ENCODE assay signal across 24 cellular contexts in genomic region chr18:14959550-14959949, GRCh38.
DNase-seq lines count a peak whose midpoint lies in the region; ATAC-seq and TF ChIP-seq lines count a peak whose summit lies in the region.
"Had no signal": no experiment of that assay in that cellular context is flagged by ENCODE, and none has a peak within 500 bp of the region (broad histone marks: within the 10 kb centered on the region; RNA-seq: fewer than 3 reads in every experiment).

No MANE protein-coding gene starts in this region.

- ATAC-seq in heart left ventricle: no peak
- ATAC-seq: A549, GM12878, HCT116 had no signal

- H4K8ac ChIP-seq in H9 (replicated peaks; ENCODE audit: insufficient read length, low read depth, low read length): no peak overlapping the region

- no peak for DNase-seq in activated naive CD8-positive, alpha-beta T cell treated with anti-CD3 and anti-CD28 coated beads for 36 hours
- DNase-seq in right atrium auricular region (ENCODE audit: low spot score): peak; percentile 13
- no peak for DNase-seq in heart left ventricle
- peak; percentile 62 for DNase-seq in osteocyte (ENCODE audit: extremely low spot score, unreplicated experiment)
- no peak for DNase-seq in SKM-1 treated with dmso at 0.1 percent for 144 hours (lab: John Stamatoyannopoulos, UW; ENCODE audit: unreplicated experiment)
- DNase-seq in H9: no peak
- DNase-seq: 8988T; ACHN; AML-193; BE2C; CD4-positive, alpha-beta T cell; CD8-positive, alpha-beta memory T cell; DMS 273 treated with DMSO at 0.1 percent for 48 hours; DMS79; EL; GDM1; GM23248; H7 had no signal

- H2BK5ac ChIP-seq in H9 (ENCODE audit: insufficient read length, low read length): no peak overlapping the region

- H3K79me2 ChIP-seq in H9 (ENCODE audit: insufficient read depth, low read length): no peaks in the 10 kb centered on the region

- no peaks in the 10 kb centered on the region for H4K20me1 ChIP-seq in H9 (ENCODE audit: control insufficient read depth, insufficient read depth, insufficient read length)
- H4K20me1 ChIP-seq: BLaER1 treated with 17β-estradiol and CSF1 and Interleukin-3, amounts not matched to agents 10 nM and 100 nM had no signal

- peaks cover under 1 to 14% of the 10 kb centered on the region in 2 donors for H3K9me3 ChIP-seq in right atrium auricular region
- peaks cover 0 to 16% (median 7%) of the 10 kb centered on the region in 12 donors for H3K9me3 ChIP-seq in heart left ventricle
- H3K9me3 ChIP-seq in H9 (ENCODE audit: control insufficient read depth, low read depth, low read length): peaks cover 57% of the 10 kb centered on the region
- H3K9me3 ChIP-seq: A549, BE2C had no signal

- intact Hi-C loops in heart left ventricle (cut with DNase I): no loop called here

- no peaks in the 10 kb centered on the region for H3K4me1 ChIP-seq in right atrium auricular region
- no peaks in the 10 kb centered on the region for H3K4me1 ChIP-seq in heart left ventricle
- no peaks in the 10 kb centered on the region for H3K4me1 ChIP-seq in H9 (ENCODE audit: insufficient read depth, low read length)
- H3K4me1 ChIP-seq: A549; BE2C; BLaER1 treated with 17β-estradiol and CSF1 and Interleukin-3, amounts not matched to agents 10 nM and 100 nM had no signal

- no peak for TF ChIP-seq CTCF in right atrium auricular region (IDR thresholded peaks at IDR 0.05)
- TF ChIP-seq CTCF in heart left ventricle (IDR thresholded peaks at IDR 0.05): no peak
- no peak for TF ChIP-seq CTCF in osteocyte (IDR thresholded peaks at IDR 0.05)
- no peak for TF ChIP-seq CTCF in H9 (conservative IDR thresholded peaks at IDR 0.05)

- H3K18ac ChIP-seq in H9 (ENCODE audit: insufficient read length, low read depth, low read length): no peak overlapping the region

- H4K5ac ChIP-seq in H9 (ENCODE audit: insufficient read length, low read depth, low read length): no peak overlapping the region

- H3K27ac ChIP-seq in right atrium auricular region: no peak overlapping the region
- H3K27ac ChIP-seq in heart left ventricle: no peak overlapping the region
- H3K27ac ChIP-seq in H9 (ENCODE audit: insufficient read length, low read depth, low read length): no peak overlapping the region
- H3K27ac ChIP-seq: A549; BLaER1 treated with 17β-estradiol and CSF1 and Interleukin-3, amounts not matched to agents 10 nM and 100 nM; GM23248 had no signal

- H3K9me3 Mint-ChIP-seq in activated naive CD8-positive, alpha-beta T cell (ENCODE audit: low read depth): peaks cover 6% of the 10 kb centered on the region
- peaks cover 6% of the 10 kb centered on the region for H3K9me3 Mint-ChIP-seq in activated naive CD8-positive, alpha-beta T cell treated with anti-CD3 and anti-CD28 coated beads for 36 hours
- H3K9me3 Mint-ChIP-seq in osteocyte (ENCODE audit: unreplicated experiment) (peaks cover 60% of the 10 kb centered on the region), H9 (peaks cover 3 to 72% of the 10 kb centered on the region in 2 experiments)

- H2BK120ac ChIP-seq in H9 (ENCODE audit: low read depth, low read length, poor library complexity, severe bottlenecking): no peak overlapping the region

- H2BK20ac ChIP-seq in H9 (ENCODE audit: low read depth, low read length, poor library complexity, severe bottlenecking): no peak overlapping the region

- H3K4me3 ChIP-seq in right atrium auricular region (no peak overlapping the region), heart left ventricle (no peak overlapping the region)
- H3K4me3 ChIP-seq: A549; BLaER1 treated with 17β-estradiol and CSF1 and Interleukin-3, amounts not matched to agents 10 nM and 100 nM; GM12878; GM23248 had no signal

- no peak overlapping the region for H2AK5ac ChIP-seq in H9 (ENCODE audit: insufficient read length, low read length)

- peak overlapping the region; percentile 1 for H3K27ac Mint-ChIP-seq in activated naive CD8-positive, alpha-beta T cell
- H3K27ac Mint-ChIP-seq in activated naive CD8-positive, alpha-beta T cell treated with anti-CD3 and anti-CD28 coated beads for 36 hours: no peak overlapping the region
- H3K27ac Mint-ChIP-seq in osteocyte (ENCODE audit: unreplicated experiment) (no peak overlapping the region), H9 (no peak overlapping the region)
- H3K27ac Mint-ChIP-seq: CD14-positive monocyte; CD4-positive, alpha-beta T cell; CD8-positive, alpha-beta memory T cell had no signal

- H3K36me3 Mint-ChIP-seq in activated naive CD8-positive, alpha-beta T cell: no peaks in the 10 kb centered on the region
- H3K36me3 Mint-ChIP-seq in activated naive CD8-positive, alpha-beta T cell treated with anti-CD3 and anti-CD28 coated beads for 36 hours: no peaks in the 10 kb centered on the region
- H3K36me3 Mint-ChIP-seq in osteocyte (ENCODE audit: unreplicated experiment) (no peaks in the 10 kb centered on the region), H9 (ENCODE audit: insufficient read depth in 1 of 3, low read depth in 3 of 3) (peaks cover 0 to 25% (median 12%) of the 10 kb centered on the region in 3 experiments; a peak in 5 of 7 replicates)
- H3K36me3 Mint-ChIP-seq: CD14-positive monocyte; CD8-positive, alpha-beta memory T cell had no signal

- H4K91ac ChIP-seq in H9 (ENCODE audit: insufficient read length, low read depth, low read length): no peak overlapping the region

- no peaks in the 10 kb centered on the region for H3K36me3 ChIP-seq in right atrium auricular region
- H3K36me3 ChIP-seq in heart left ventricle: no peaks in the 10 kb centered on the region
- H3K36me3 ChIP-seq: BE2C; BLaER1 treated with 17β-estradiol and CSF1 and Interleukin-3, amounts not matched to agents 10 nM and 100 nM had no signal

- H3T11ph ChIP-seq in H9 (ENCODE audit: low read length): no peak overlapping the region

- no peaks in the 10 kb centered on the region for H3K4me1 Mint-ChIP-seq in activated naive CD8-positive, alpha-beta T cell (ENCODE audit: low read depth)
- H3K4me1 Mint-ChIP-seq in activated naive CD8-positive, alpha-beta T cell treated with anti-CD3 and anti-CD28 coated beads for 36 hours: no peaks in the 10 kb centered on the region
- no peaks in the 10 kb centered on the region for H3K4me1 Mint-ChIP-seq in osteocyte (ENCODE audit: unreplicated experiment)
- no peaks in the 10 kb centered on the region for H3K4me1 Mint-ChIP-seq in H9
- H3K4me1 Mint-ChIP-seq: CD14-positive monocyte; CD8-positive, alpha-beta memory T cell had no signal

- H3K14ac ChIP-seq in H9 (ENCODE audit: insufficient read depth, low read length): no peak overlapping the region

- no peak overlapping the region for H3K4ac ChIP-seq in H9 (ENCODE audit: low read depth, low read length)

- no peak overlapping the region for H2AFZ ChIP-seq in H9 (ENCODE audit: low read length)
- H2AFZ ChIP-seq: GM23248 had no signal

- H3K27me3 ChIP-seq in right atrium auricular region: no peaks in the 10 kb centered on the region
- peaks cover 0 to 5% (median 0%) of the 10 kb centered on the region in 9 donors for H3K27me3 ChIP-seq in heart left ventricle
- H3K27me3 ChIP-seq in H9 (ENCODE audit: insufficient read depth, low read length): no peaks in the 10 kb centered on the region
- H3K27me3 ChIP-seq: BE2C; BLaER1 treated with 17β-estradiol and CSF1 and Interleukin-3, amounts not matched to agents 10 nM and 100 nM had no signal

- peaks cover 3% of the 10 kb centered on the region for H3K27me3 Mint-ChIP-seq in activated naive CD8-positive, alpha-beta T cell
- H3K27me3 Mint-ChIP-seq in activated naive CD8-positive, alpha-beta T cell treated with anti-CD3 and anti-CD28 coated beads for 36 hours: peaks cover 4% of the 10 kb centered on the region
- H3K27me3 Mint-ChIP-seq in osteocyte (ENCODE audit: unreplicated experiment): no peaks in the 10 kb centered on the region
- peaks cover 2% of the 10 kb centered on the region; the same call in 1 of the 2 replicates for H3K27me3 Mint-ChIP-seq in H9 (ENCODE audit: low read depth)
- H3K27me3 Mint-ChIP-seq: CD8-positive, alpha-beta memory T cell had no signal

- no peak overlapping the region for H3K4me2 ChIP-seq in H9 (ENCODE audit: insufficient read depth, insufficient read length, low read length)
- H3K4me2 ChIP-seq: A549; BLaER1 treated with 17β-estradiol and CSF1 and Interleukin-3, amounts not matched to agents 10 nM and 100 nM had no signal

- H3K4me3 Mint-ChIP-seq in activated naive CD8-positive, alpha-beta T cell: no peak overlapping the region
- H3K4me3 Mint-ChIP-seq in activated naive CD8-positive, alpha-beta T cell treated with anti-CD3 and anti-CD28 coated beads for 36 hours: no peak overlapping the region
- no peak overlapping the region for H3K4me3 Mint-ChIP-seq in osteocyte (ENCODE audit: unreplicated experiment)
- no peak overlapping the region; a peak in 1 of 5 replicates for H3K4me3 Mint-ChIP-seq in H9
- H3K4me3 Mint-ChIP-seq: CD14-positive monocyte; CD4-positive, alpha-beta T cell; CD8-positive, alpha-beta memory T cell had no signal

- no peak for TF ChIP-seq POLR2A in heart left ventricle (IDR thresholded peaks at IDR 0.05)

- H3K9ac ChIP-seq in H9 (ENCODE audit: extremely low read depth, insufficient read length, low read length): no peak overlapping the region
- H3K9ac ChIP-seq: BLaER1 treated with 17β-estradiol and CSF1 and Interleukin-3, amounts not matched to agents 10 nM and 100 nM; GM23248 had no signal

- no peak overlapping the region for H2BK12ac ChIP-seq in H9 (ENCODE audit: insufficient read length, low read depth, low read length)

- no peak overlapping the region for H2BK15ac ChIP-seq in H9 (ENCODE audit: low read depth, low read length)

- 72 to 77% (median 75%) methylated on average over 10 of the region's 10 CpGs for WGBS in heart left ventricle, 4 donors
- WGBS in H9 (ENCODE audit: extremely low coverage, insufficient read length, low lambda C conversion rate): no CpG with 5 or more reads among the region's 10 CpGs

- H3K23me2 ChIP-seq in H9 (ENCODE audit: insufficient read length, low read depth, low read length, poor library complexity, severe bottlenecking): no peaks in the 10 kb centered on the region

- no peaks in the 10 kb centered on the region for H3K79me1 ChIP-seq in H9 (ENCODE audit: insufficient read depth, low read depth, low read length, poor library complexity, severe bottlenecking)

- no peak overlapping the region for H3K56ac ChIP-seq in H9 (ENCODE audit: insufficient read length, low read depth, low read length)

- H3K23ac ChIP-seq in H9 (ENCODE audit: insufficient read length, low read depth, low read length): no peak overlapping the region

Comparison
In these comparisons a context has a peak if more than half of its experiments do, and no peak if none do; other contexts are left out.
1. DNase-seq: peak in right atrium auricular region (single experiment) and osteocyte (single experiment); none in activated naive CD8-positive, alpha-beta T cell treated with anti-CD3 and anti-CD28 coated beads for 36 hours (single experiment), heart left ventricle (0 of 5), SKM-1 treated with dmso at 0.1 percent for 144 hours (single experiment) and H9 (single experiment).